1 cellular context compared by ENCODE assay signal in genomic region chr2:18325118-18325517, GRCh38.
TF ChIP-seq lines count a peak whose summit lies in the region.

No MANE protein-coding gene starts in this region.

TF ChIP-seq in SK-N-SH, 30 proteins besides CTCF, POLR2A, EP300 and RAD21 (continued from another document):
- TF ChIP-seq PBX3 (IDR thresholded peaks at IDR 0.05) (no peak), GABPA (IDR thresholded peaks at IDR 0.05; ENCODE audit: low read depth) (no peak), SMC3 (IDR thresholded peaks at IDR 0.05; ENCODE audit: low read depth, low read length) (no peak), FOSL2 (IDR thresholded peaks at IDR 0.05; ENCODE audit: borderline replicate concordance, low read depth) (no peak), RFX5 (IDR thresholded peaks at IDR 0.05; ENCODE audit: low read length) (no peak), NRF1 (IDR thresholded peaks at IDR 0.05; ENCODE audit: low read depth, low read length) (no peak), RXRA (IDR thresholded peaks at IDR 0.05; ENCODE audit: borderline replicate concordance, low read depth) (no peak), USF1 (IDR thresholded peaks at IDR 0.05; ENCODE audit: borderline replicate concordance, low read depth) (no peak), ZBTB33 (IDR thresholded peaks at IDR 0.05; ENCODE audit: borderline replicate concordance, low read depth) (no peak), YY1 (IDR thresholded peaks at IDR 0.05; ENCODE audit: low read depth) (no peak)
